Comparison of ENCODE assay signal across 7 cellular contexts in genomic region chr19:872266-872951, GRCh38. TPM values are rescaled to one million over a fixed set of nuclear protein-coding genes. Genes with fewer than 3 reads are reported as not detected.
DNase-seq lines count a peak whose midpoint lies in the region; ATAC-seq and TF ChIP-seq lines count a peak whose summit lies in the region.
"Had no signal": no experiment of that assay in that cellular context is flagged by ENCODE, and none has a peak within 500 bp of the region (broad histone marks: within the 10 kb centered on the region; RNA-seq: fewer than 3 reads in every experiment).

No MANE protein-coding gene starts in this region.

- H3K4me1 Mint-ChIP-seq in CD4-positive, alpha-beta T cell (ENCODE audit: low read depth) = peaks cover 18% of the 10 kb centered on the region
- H3K4me1 Mint-ChIP-seq in activated T-helper 1 cell treated with anti-CD3 and anti-CD28 coated beads, Interleukin-12 subunit alpha, Interleukin-12 subunit beta, Interleukin-2, Interleukin-4 antibody, amounts not matched to agents 30 ng/mL and 10 ng/mL and 1 ng/mL, durations not matched to agents 14 hours and 24 hours and 36 hours (ENCODE audit: low read depth) = no peaks in the 10 kb centered on the region

- H3K79me2 ChIP-seq in SK-N-SH (ENCODE audit: insufficient read depth) = no peaks in the 10 kb centered on the region

- no peaks in the 10 kb centered on the region for H3K27me3 ChIP-seq in CD4-positive, alpha-beta T cell (ENCODE audit: control insufficient read depth, insufficient read depth, low read length)
- no peaks in the 10 kb centered on the region for H3K27me3 ChIP-seq in left lung
- no peaks in the 10 kb centered on the region for H3K27me3 ChIP-seq in SK-N-SH (ENCODE audit: insufficient read depth)

- TF ChIP-seq RAD21 in SK-N-SH (IDR thresholded peaks at IDR 0.05; ENCODE audit: low read length) = no peak

- CTCF ChIA-PET in CD4-positive, alpha-beta T cell (lab: Charles Lee) = interaction anchor here (2.1 kb wide), 1 partner anchor 9 kb away, joined by 13 read pairs; no protein-coding TSS in a partner anchor
- CTCF ChIA-PET in SK-N-SH (lab: Yijun Ruan, JAX) = interaction anchor here (0.6 kb wide), 1 partner anchor 102 kb away, joined by 4 read pairs; no protein-coding TSS in a partner anchor

- H4K20me1 ChIP-seq in SK-N-SH (ENCODE audit: insufficient read depth) = no peaks in the 10 kb centered on the region

- TF ChIP-seq EP300 in SK-N-SH (IDR thresholded peaks at IDR 0.05; ENCODE audit: borderline replicate concordance in 1 of 2, low read depth in 1 of 2, low read length in 1 of 2) = no peak

- peaks cover 22% of the 10 kb centered on the region for H3F3A ChIP-seq in SK-N-SH (replicated peaks; ENCODE audit: insufficient read depth)

- POLR2A ChIA-PET in CD4-positive, alpha-beta T cell (lab: Charles Lee) = interaction anchor here (0.6 to 3.1 kb wide), 10 partner anchors 8 to 1604 kb away, joined by 3 to 11 read pairs (median 5); partner anchors contain the start of genes MED16, RNU6-9 and WDR18
- POLR2A ChIA-PET in SK-N-SH (lab: Yijun Ruan, JAX) = no interaction called here

- no peaks in the 10 kb centered on the region for H3K27me3 Mint-ChIP-seq in CD4-positive, alpha-beta T cell
- no peaks in the 10 kb centered on the region for H3K27me3 Mint-ChIP-seq in activated T-helper 1 cell treated with anti-CD3 and anti-CD28 coated beads, Interleukin-12 subunit alpha, Interleukin-12 subunit beta, Interleukin-2, Interleukin-4 antibody, amounts not matched to agents 30 ng/mL and 10 ng/mL and 1 ng/mL, durations not matched to agents 14 hours and 24 hours and 36 hours (ENCODE audit: insufficient read depth)

- intact Hi-C loops in CD4-positive, alpha-beta T cell (cut with DNase I, micrococcal nuclease) = loop anchor here (2.0 kb wide), 1 partner anchor 20 kb away; the partner anchor contains the start of genes MED16 (in 2 of the 2) and RNU6-9 (in 2 of the 2)
- intact Hi-C loops in activated T-helper 1 cell treated with anti-CD3 and anti-CD28 coated beads, Interleukin-12 subunit alpha, Interleukin-12 subunit beta, Interleukin-2, Interleukin-4 antibody, amounts not matched to agents 30 ng/mL and 10 ng/mL and 1 ng/mL, durations not matched to agents 14 hours and 24 hours and 36 hours (cut with micrococcal nuclease) = loop anchor here (1.0 kb wide), 3 partner anchors 10 to 191 kb away; partner anchors contain the start of genes MED16 and RNU6-9
- intact Hi-C loops in left lung (cut with DNase I) = no loop called here

- H3K4me3 ChIP-seq in left lung (peak overlapping the region in 1 of 2 donors; percentile 18), SK-N-SH (ENCODE audit: low read depth in 2 of 2, low read length in 1 of 2) (no peak overlapping the region)

- H3K4me2 ChIP-seq in SK-N-SH = no peak overlapping the region

- H3K36me3 Mint-ChIP-seq in CD4-positive, alpha-beta T cell (ENCODE audit: low read depth) = peaks cover 39% of the 10 kb centered on the region
- peaks cover 9% of the 10 kb centered on the region for H3K36me3 Mint-ChIP-seq in activated T-helper 1 cell treated with anti-CD3 and anti-CD28 coated beads, Interleukin-12 subunit alpha, Interleukin-12 subunit beta, Interleukin-2, Interleukin-4 antibody, amounts not matched to agents 30 ng/mL and 10 ng/mL and 1 ng/mL, durations not matched to agents 14 hours and 24 hours and 36 hours (ENCODE audit: low read depth)

- H3K4me1 ChIP-seq in left lung = peaks cover 0 to 25% of the 10 kb centered on the region in 2 donors
- H3K4me1 ChIP-seq in SK-N-SH (ENCODE audit: control insufficient read depth in 1 of 2, insufficient read depth in 2 of 2, low read depth in 1 of 2, low read length in 1 of 2) = peaks cover 4 to 16% of the 10 kb centered on the region in 2 experiments; a peak in 2 of 4 replicates

- no peaks in the 10 kb centered on the region for H3K9me3 ChIP-seq in CD4-positive, alpha-beta T cell (ENCODE audit: control insufficient read depth, low read length)
- H3K9me3 ChIP-seq in left lung (no peaks in the 10 kb centered on the region), SK-N-SH (no peaks in the 10 kb centered on the region)

- peak overlapping the region; percentile 41 for H3K27ac ChIP-seq in CD4-positive, alpha-beta T cell (ENCODE audit: low read depth, low read length)
- H3K27ac ChIP-seq in left lung (peak overlapping the region in 1 of 2 donors; percentile 61), SK-N-SH (ENCODE audit: low read depth in 2 of 2, low read length in 1 of 2) (no peak overlapping the region; a peak in 1 of 4 replicates)

- no peaks in the 10 kb centered on the region for H3K9me2 ChIP-seq in SK-N-SH

- no peak for TF ChIP-seq CTCF in CD4-positive, alpha-beta T cell (IDR thresholded peaks at IDR 0.05)
- TF ChIP-seq CTCF in left lung (IDR thresholded peaks at IDR 0.05) (no peak), SK-N-SH (IDR thresholded peaks at IDR 0.05) (no peak)

- H3K9me3 Mint-ChIP-seq in CD4-positive, alpha-beta T cell = no peaks in the 10 kb centered on the region
- no peaks in the 10 kb centered on the region for H3K9me3 Mint-ChIP-seq in activated T-helper 1 cell treated with anti-CD3 and anti-CD28 coated beads, Interleukin-12 subunit alpha, Interleukin-12 subunit beta, Interleukin-2, Interleukin-4 antibody, amounts not matched to agents 30 ng/mL and 10 ng/mL and 1 ng/mL, durations not matched to agents 14 hours and 24 hours and 36 hours

- H3K4me3 Mint-ChIP-seq in CD4-positive, alpha-beta T cell = peak overlapping the region; percentile 89
- peak overlapping the region; percentile 69 for H3K4me3 Mint-ChIP-seq in activated T-helper 1 cell treated with anti-CD3 and anti-CD28 coated beads, Interleukin-12 subunit alpha, Interleukin-12 subunit beta, Interleukin-2, Interleukin-4 antibody, amounts not matched to agents 30 ng/mL and 10 ng/mL and 1 ng/mL, durations not matched to agents 14 hours and 24 hours and 36 hours

- peak; percentile 82 for ATAC-seq in CD4-positive, alpha-beta T cell (ENCODE audit: poor library complexity)
- ATAC-seq in left lung (peak; percentile 51), HG02938 (IDR thresholded peaks at IDR 0.05; ENCODE audit: unreplicated experiment) (no peak)

- no peak overlapping the region for H3K9ac ChIP-seq in SK-N-SH

- H2AFZ ChIP-seq in SK-N-SH (ENCODE audit: low read depth) = no peak overlapping the region

- DNase-seq in CD4-positive, alpha-beta T cell = peak; percentile 72 to 90 (median 78)
- DNase-seq in NCI-H1105 (lab: John Stamatoyannopoulos, UW) = peak; percentile 67
- DNase-seq in activated T-helper 1 cell treated with anti-CD3 and anti-CD28 coated beads, Interleukin-12 subunit alpha, Interleukin-12 subunit beta, Interleukin-2, Interleukin-4 antibody, amounts not matched to agents 30 ng/mL and 10 ng/mL and 1 ng/mL, durations not matched to agents 14 hours and 24 hours and 36 hours (ENCODE audit: low spot score) = peak; percentile 84
- peak in 1 of 2 donors; percentile 90 for DNase-seq in left lung
- no peak for DNase-seq in SK-N-SH

- WGBS in SK-N-SH (ENCODE audit: low lambda C conversion rate) = 80% methylated on average over 26 of the region's 27 CpGs

- H3K36me3 ChIP-seq in left lung (peaks cover 0 to 81% of the 10 kb centered on the region in 2 donors), SK-N-SH (replicated peaks in 1 of 2; ENCODE audit: control insufficient read depth in 1 of 2, insufficient read depth in 2 of 2, low read length in 1 of 2) (peaks cover 3 to 51% of the 10 kb centered on the region in 2 experiments)

- peak overlapping the region; percentile 94 for H3K27ac Mint-ChIP-seq in CD4-positive, alpha-beta T cell
- H3K27ac Mint-ChIP-seq in activated T-helper 1 cell treated with anti-CD3 and anti-CD28 coated beads, Interleukin-12 subunit alpha, Interleukin-12 subunit beta, Interleukin-2, Interleukin-4 antibody, amounts not matched to agents 30 ng/mL and 10 ng/mL and 1 ng/mL, durations not matched to agents 14 hours and 24 hours and 36 hours = peak overlapping the region; percentile 68

RNA-seq across cellular contexts. Expression of gene CFD, which starts 12.9 kb away (rescaled TPM):
- total RNA-seq in CD4-positive, alpha-beta T cell = 1 to 10 TPM; 2.3 to 2.9 TPM
- 0.91 and 1.2 TPM in 2 replicates for total RNA-seq in activated T-helper 1 cell treated with anti-CD3 and anti-CD28 coated beads, Interleukin-12 subunit alpha, Interleukin-12 subunit beta, Interleukin-2, Interleukin-4 antibody, amounts not matched to agents 30 ng/mL and 10 ng/mL and 1 ng/mL, durations not matched to agents 14 hours and 24 hours and 36 hours
- 10 to 100 TPM; 78.0 to 85.3 TPM for total RNA-seq in left lung
- 2.5 and 3.2 TPM in 2 replicates for polyA plus RNA-seq in SK-N-SH (2012; rRNA removed)
- 1.8 and 2.4 TPM in 2 replicates for polyA plus RNA-seq in SK-N-SH (2012; cell fraction: cytosol; rRNA removed)
- 1.7 and 3.8 TPM in 2 replicates for polyA plus RNA-seq in SK-N-SH (2012; cell fraction: nucleus; rRNA removed)

RNA-seq across cellular contexts. Expression of gene ELANE, which starts 20.3 kb away (rescaled TPM):
- total RNA-seq in CD4-positive, alpha-beta T cell = not detected
- total RNA-seq in activated T-helper 1 cell treated with anti-CD3 and anti-CD28 coated beads, Interleukin-12 subunit alpha, Interleukin-12 subunit beta, Interleukin-2, Interleukin-4 antibody, amounts not matched to agents 30 ng/mL and 10 ng/mL and 1 ng/mL, durations not matched to agents 14 hours and 24 hours and 36 hours = not detected in 2 replicates
- total RNA-seq in left lung = 1 to 10 TPM in 1 of 2 donors, under 1 TPM in 1; 0.89 to 1.3 TPM
- polyA plus RNA-seq in SK-N-SH (2012; rRNA removed) = not detected in 2 replicates
- polyA plus RNA-seq in SK-N-SH (2012; cell fraction: cytosol; rRNA removed) = not detected in 2 replicates
- polyA plus RNA-seq in SK-N-SH (2012; cell fraction: nucleus; rRNA removed) = 0.11 and 0.14 TPM in 2 replicates

RNA-seq across cellular contexts. Expression of gene MED16, which starts 20.6 kb away (rescaled TPM):
- total RNA-seq in CD4-positive, alpha-beta T cell = 10 to 100 TPM; 25.8 to 30.1 TPM
- total RNA-seq in activated T-helper 1 cell treated with anti-CD3 and anti-CD28 coated beads, Interleukin-12 subunit alpha, Interleukin-12 subunit beta, Interleukin-2, Interleukin-4 antibody, amounts not matched to agents 30 ng/mL and 10 ng/mL and 1 ng/mL, durations not matched to agents 14 hours and 24 hours and 36 hours = 62.1 and 62.5 TPM in 2 replicates
- 10 to 100 TPM; 51.7 to 55.8 TPM for total RNA-seq in left lung
- 30.0 and 40.6 TPM in 2 replicates for polyA plus RNA-seq in SK-N-SH (2012; rRNA removed)
- polyA plus RNA-seq in SK-N-SH (2012; cell fraction: cytosol; rRNA removed) = 12.5 and 22.8 TPM in 2 replicates
- polyA plus RNA-seq in SK-N-SH (2012; cell fraction: nucleus; rRNA removed) = 49.0 and 102 TPM in 2 replicates

RNA-seq across cellular contexts. Expression of gene RNU6-9, which starts 20.9 kb away (rescaled TPM):
- not detected for total RNA-seq in CD4-positive, alpha-beta T cell
- not detected in 2 replicates for total RNA-seq in activated T-helper 1 cell treated with anti-CD3 and anti-CD28 coated beads, Interleukin-12 subunit alpha, Interleukin-12 subunit beta, Interleukin-2, Interleukin-4 antibody, amounts not matched to agents 30 ng/mL and 10 ng/mL and 1 ng/mL, durations not matched to agents 14 hours and 24 hours and 36 hours
- total RNA-seq in left lung = not detected
- not detected in 2 replicates for polyA plus RNA-seq in SK-N-SH (2012; rRNA removed)
- not detected in 2 replicates for polyA plus RNA-seq in SK-N-SH (2012; cell fraction: cytosol; rRNA removed)
- polyA plus RNA-seq in SK-N-SH (2012; cell fraction: nucleus; rRNA removed) = not detected in 2 replicates
- polyA plus RNA-seq: thymus had no signal

RNA-seq across cellular contexts. Expression of gene PRTN3, which starts 31.6 kb away (rescaled TPM):
- not detected for total RNA-seq in CD4-positive, alpha-beta T cell
- total RNA-seq in activated T-helper 1 cell treated with anti-CD3 and anti-CD28 coated beads, Interleukin-12 subunit alpha, Interleukin-12 subunit beta, Interleukin-2, Interleukin-4 antibody, amounts not matched to agents 30 ng/mL and 10 ng/mL and 1 ng/mL, durations not matched to agents 14 hours and 24 hours and 36 hours = not detected in 2 replicates
- under 1 TPM; 0.55 to 0.58 TPM for total RNA-seq in left lung
- not detected in 2 replicates for polyA plus RNA-seq in SK-N-SH (2012; rRNA removed)
- polyA plus RNA-seq in SK-N-SH (2012; cell fraction: cytosol; rRNA removed) = not detected in 2 replicates
- polyA plus RNA-seq in SK-N-SH (2012; cell fraction: nucleus; rRNA removed) = not detected in 2 replicates

Comparison
In these comparisons a context has a peak if more than half of its experiments do, and no peak if none do; other contexts are left out.
1. RNA of gene CFD, which starts 12.9 kb away (total RNA-seq): 78.0 to 85.3 TPM in left lung; 2.3 to 2.9 TPM in CD4-positive, alpha-beta T cell and 0.91 to 1.2 TPM in activated T-helper 1 cell treated with anti-CD3 and anti-CD28 coated beads, Interleukin-12 subunit alpha, Interleukin-12 subunit beta, Interleukin-2, Interleukin-4 antibody, amounts not matched to agents 30 ng/mL and 10 ng/mL and 1 ng/mL, durations not matched to agents 14 hours and 24 hours and 36 hours; every median in the first group is over 10 times any median in the second.
2. intact Hi-C loops: an anchor here in CD4-positive, alpha-beta T cell (2.0 kb wide) and activated T-helper 1 cell treated with anti-CD3 and anti-CD28 coated beads, Interleukin-12 subunit alpha, Interleukin-12 subunit beta, Interleukin-2, Interleukin-4 antibody, amounts not matched to agents 30 ng/mL and 10 ng/mL and 1 ng/mL, durations not matched to agents 14 hours and 24 hours and 36 hours (1.0 kb wide); none called in left lung.